Comparison of ENCODE assay signal across 22 cellular contexts in the genomic region with DNA sequence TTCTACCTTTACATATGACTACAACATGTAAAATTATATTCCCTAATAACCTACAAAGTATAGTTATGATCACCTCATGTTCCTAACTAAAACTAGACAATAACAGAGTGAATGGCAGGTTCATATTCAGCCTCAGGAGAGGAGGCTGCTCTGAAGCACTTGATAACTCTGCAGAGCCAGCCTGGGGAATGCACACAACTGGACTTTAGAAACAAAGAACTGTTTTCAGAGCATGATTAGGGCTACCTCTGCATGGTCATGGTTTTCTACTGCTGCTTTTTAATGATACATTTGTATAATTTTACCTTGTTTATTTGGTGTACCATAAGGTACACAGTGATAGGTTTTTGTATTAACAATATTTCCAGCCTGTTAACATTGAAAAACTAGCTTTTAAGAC. TPM values are rescaled to one million over a fixed set of nuclear protein-coding genes. Genes with fewer than 3 reads are reported as not detected.
DNase-seq lines count a peak whose midpoint lies in the region; FAIRE-seq and TF ChIP-seq lines count a peak whose summit lies in the region.
"Had no signal": no experiment of that assay in that cellular context is flagged by ENCODE, and none has a peak within 500 bp of the region (broad histone marks: within the 10 kb centered on the region; RNA-seq: fewer than 3 reads in every experiment).

No MANE protein-coding gene starts in this region.

- H3K4me1 Mint-ChIP-seq in progenitor cell of endocrine pancreas (ENCODE audit: low read depth) = peaks cover 32% of the 10 kb centered on the region

- TF ChIP-seq POLR2A in GM12891 (IDR thresholded peaks at IDR 0.05; ENCODE audit: low read depth, low read length) (no peak), suprapubic skin (IDR thresholded peaks at IDR 0.05) (no peak)

- H3K27ac Mint-ChIP-seq in progenitor cell of endocrine pancreas = peak overlapping the region; percentile 46

- no peaks in the 10 kb centered on the region for H3K27me3 ChIP-seq in suprapubic skin
- H3K27me3 ChIP-seq: BLaER1 had no signal

- no peak overlapping the region for H3K4me3 ChIP-seq in suprapubic skin
- H3K4me3 ChIP-seq: BLaER1 had no signal

- no peak for FAIRE-seq in GM12891 (lab: Jason Lieb, UNC)
- FAIRE-seq: H54 had no signal

- no peaks in the 10 kb centered on the region for H3K9me3 Mint-ChIP-seq in progenitor cell of endocrine pancreas (ENCODE audit: low read depth)
- H3K9me3 Mint-ChIP-seq: CD4-positive, alpha-beta memory T cell had no signal

- DNase-seq in progenitor cell of endocrine pancreas (ENCODE audit: low spot score, unreplicated experiment) (no peak), T-helper 9 cell (no peak), GM12891 (ENCODE audit: insufficient read length, low spot score) (no peak), activated gamma-delta T cell treated with Interleukin-2 at 50 U/mL for 16 hours (no peak), suprapubic skin (ENCODE audit: low spot score in 2 of 2) (no peak)
- DNase-seq: Caco-2; CD4-positive, alpha-beta memory T cell; DMS 273 treated with DMSO at 0.1 percent for 48 hours; DMS79 treated with DMSO at 0.1 percent for 48 hours; Karpas-422; NCI-H1048; NCI-H1436; NCI-H187 treated with DMSO at 0.1 percent for 48 hours; NCI-H2227 treated with DMSO at 0.1 percent for 48 hours; NCI-H510A treated with DMSO at 0.1 percent for 48 hours; NCI-H748 treated with DMSO at 0.1 percent for 48 hours; SHP77 treated with DMSO at 0.1 percent for 48 hours had no signal

- no peak for TF ChIP-seq CTCF in progenitor cell of endocrine pancreas (IDR thresholded peaks at IDR 0.05; ENCODE audit: unreplicated experiment)
- no peak for TF ChIP-seq CTCF in suprapubic skin (IDR thresholded peaks at IDR 0.05)

- peaks cover 34% of the 10 kb centered on the region for H3K36me3 Mint-ChIP-seq in progenitor cell of endocrine pancreas (ENCODE audit: insufficient read depth)

- H3K4me1 ChIP-seq in suprapubic skin = no peaks in the 10 kb centered on the region
- H3K4me1 ChIP-seq: BLaER1 had no signal

- peak overlapping the region; percentile 63 for H3K27ac ChIP-seq in angular gyrus (ENCODE audit: low read depth, low read length)
- peak overlapping the region; percentile 48 for H3K27ac ChIP-seq in cingulate gyrus (ENCODE audit: low read depth, low read length)
- no peak overlapping the region for H3K27ac ChIP-seq in suprapubic skin
- H3K27ac ChIP-seq: BLaER1, RWPE1 had no signal

- peaks cover 64% of the 10 kb centered on the region for H3K36me3 ChIP-seq in suprapubic skin

- no peaks in the 10 kb centered on the region for H3K27me3 Mint-ChIP-seq in progenitor cell of endocrine pancreas
- H3K27me3 Mint-ChIP-seq: CD4-positive, alpha-beta memory T cell had no signal

- no peak overlapping the region for H3K4me3 Mint-ChIP-seq in progenitor cell of endocrine pancreas (ENCODE audit: low read depth)
- H3K4me3 Mint-ChIP-seq: CD4-positive, alpha-beta memory T cell had no signal

- TF ChIP-seq EP300 in suprapubic skin (IDR thresholded peaks at IDR 0.05) = no peak

- H3K9me3 ChIP-seq in suprapubic skin = no peaks in the 10 kb centered on the region
- H3K9me3 ChIP-seq: BLaER1, Caco-2 had no signal

TF ChIP-seq in GM12891, 5 proteins besides CTCF, POLR2A, EP300 and RAD21:
- TF ChIP-seq POLR2AphosphoS5 (IDR thresholded peaks at IDR 0.05; ENCODE audit: low read depth, low read length) (no peak), SPI1 (IDR thresholded peaks at IDR 0.05; ENCODE audit: low read depth, low read length) (no peak)

RNA-seq across cellular contexts. Expression of a gene that starts 50.3 kb away (rescaled TPM):
- 122 and 123 TPM in 2 replicates for total RNA-seq in progenitor cell of endocrine pancreas
- 32.3 TPM for polyA plus RNA-seq in GM12891 (2012; ENCODE audit: low read depth, missing spikeins)
- total RNA-seq in suprapubic skin = 10 to 100 TPM; 48.4 to 87.3 (median 57.8) TPM
